In genomic region chr18:34222025-34222395, GRCh38 we compare ENCODE assay signal across 8 cellular contexts. TPM values are rescaled to one million over a fixed set of nuclear protein-coding genes. Genes with fewer than 3 reads are reported as not detected.
A peak's percentile ranks its signal among the peaks of the same experiment; 100 is the strongest.
DNase-seq lines count a peak whose midpoint lies in the region; ATAC-seq, FAIRE-seq and TF ChIP-seq lines count a peak whose summit lies in the region.

No MANE protein-coding gene starts in this region.

- H3K27ac ChIP-seq in endothelial cell of umbilical vein (ENCODE audit: insufficient read depth, low read depth, low read length) = no peak overlapping the region
- no peak overlapping the region for H3K27ac ChIP-seq in ovary

- H3K9me3 ChIP-seq in endothelial cell of umbilical vein (replicated peaks; ENCODE audit: control insufficient read depth, insufficient read depth, low read length) (no peaks in the 10 kb centered on the region), ovary (no peaks in the 10 kb centered on the region)

- H2AFZ ChIP-seq in endothelial cell of umbilical vein (ENCODE audit: low read depth, low read length) = no peak overlapping the region

- H3K4me2 ChIP-seq in endothelial cell of umbilical vein (ENCODE audit: insufficient read depth, low read length) = peak overlapping the region; percentile 42

- no peaks in the 10 kb centered on the region for H4K20me1 ChIP-seq in endothelial cell of umbilical vein (replicated peaks; ENCODE audit: control insufficient read depth, extremely low read depth, insufficient read depth, low read length)

- no TSS peak for BruUV-seq in endothelial cell of umbilical vein (replicated peaks; lab: Mats Ljungman, UMichigan)

- H3K27me3 Mint-ChIP-seq in activated CD8-positive, alpha-beta T cell treated with anti-CD3 and anti-CD28 coated beads for 36 hours = peaks cover 28% of the 10 kb centered on the region

- TF ChIP-seq CTCF in endothelial cell of umbilical vein (IDR thresholded peaks at IDR 0.05; ENCODE audit: extremely low read depth in 1 of 2, insufficient read depth in 1 of 2, low read depth in 1 of 2, low read length in 2 of 2) = no peak
- TF ChIP-seq CTCF in ovary (IDR thresholded peaks at IDR 0.05) = no peak
- TF ChIP-seq CTCF in activated CD8-positive, alpha-beta T cell treated with anti-CD3 and anti-CD28 coated beads for 36 hours (IDR thresholded peaks at IDR 0.05) = no peak

- H3K27me3 ChIP-seq in endothelial cell of umbilical vein (ENCODE audit: control insufficient read depth in 2 of 2, insufficient read depth in 2 of 2, low read length in 2 of 2) = peaks cover 46 to 81% of the 10 kb centered on the region in 2 experiments
- no peaks in the 10 kb centered on the region for H3K27me3 ChIP-seq in ovary

- WGBS in ovary, 3 donors = 1 to 2% (median 1%) methylated on average over 11 of the region's 11 CpGs

- intact Hi-C loops in endothelial cell of umbilical vein (cut with micrococcal nuclease) = no loop called here
- intact Hi-C loops in ovary (cut with DNase I) = no loop called here
- intact Hi-C loops in activated CD8-positive, alpha-beta T cell treated with anti-CD3 and anti-CD28 coated beads for 36 hours (cut with micrococcal nuclease) = no loop called here

- peaks cover 2% of the 10 kb centered on the region for H3K36me3 Mint-ChIP-seq in activated CD8-positive, alpha-beta T cell treated with anti-CD3 and anti-CD28 coated beads for 36 hours (ENCODE audit: low read depth)

- no peak overlapping the region for H3K9ac ChIP-seq in endothelial cell of umbilical vein (replicated peaks; ENCODE audit: extremely low read depth, insufficient read depth, low read length)

- dilution Hi-C loops in endothelial cell of umbilical vein (cut with MboI; ENCODE audit: extremely low pct_ligation_motif_present, low sequenced_read_pairs) = no loop called here

- no peaks in the 10 kb centered on the region for H3K9me3 Mint-ChIP-seq in activated CD8-positive, alpha-beta T cell treated with anti-CD3 and anti-CD28 coated beads for 36 hours

- H3K4me1 Mint-ChIP-seq in activated CD8-positive, alpha-beta T cell treated with anti-CD3 and anti-CD28 coated beads for 36 hours (ENCODE audit: low read depth) = peaks cover 2% of the 10 kb centered on the region

- ATAC-seq in GM19324 (IDR thresholded peaks at IDR 0.05; ENCODE audit: low FRiP score, unreplicated experiment) (peak; percentile 15), HG03175 (IDR thresholded peaks at IDR 0.05; ENCODE audit: unreplicated experiment) (no peak)
- no peak for ATAC-seq in activated CD8-positive, alpha-beta T cell treated with anti-CD3 and anti-CD28 coated beads for 36 hours

- POLR2A ChIA-PET in endothelial cell of umbilical vein (lab: Charles Lee) = no interaction called here
- POLR2A ChIA-PET in activated CD8-positive, alpha-beta T cell treated with anti-CD3 and anti-CD28 coated beads for 36 hours (lab: Charles Lee) = no interaction called here

- CTCF ChIA-PET in endothelial cell of umbilical vein (lab: Charles Lee) = interaction anchor here (0.6 to 4.0 kb wide), 3 partner anchors 9 to 815 kb away, joined by 3 to 15 read pairs (median 3); no protein-coding TSS in a partner anchor
- CTCF ChIA-PET in activated CD8-positive, alpha-beta T cell treated with anti-CD3 and anti-CD28 coated beads for 36 hours (lab: Charles Lee) = no interaction called here

- no peak for TF ChIP-seq EP300 in ovary (IDR thresholded peaks at IDR 0.05)

- H3K4me3 ChIP-seq in endothelial cell of umbilical vein (replicated peaks in 1 of 3; ENCODE audit: insufficient read depth in 1 of 3, low read depth in 1 of 3, low read length in 3 of 3) = peak overlapping the region in 1 of 3 experiments; percentile 39
- peak overlapping the region; percentile 23 for H3K4me3 ChIP-seq in ovary

- no peak for FAIRE-seq in endothelial cell of umbilical vein (lab: Jason Lieb, UNC)

- H3K36me3 ChIP-seq in endothelial cell of umbilical vein (ENCODE audit: control insufficient read depth in 2 of 2, extremely low read depth in 1 of 2, insufficient read depth in 2 of 2, low read length in 2 of 2) (no peaks in the 10 kb centered on the region), ovary (no peaks in the 10 kb centered on the region)

- no peaks in the 10 kb centered on the region for H3K79me2 ChIP-seq in endothelial cell of umbilical vein (ENCODE audit: control insufficient read depth, insufficient read depth, low read length)

- H3K27ac Mint-ChIP-seq in activated CD8-positive, alpha-beta T cell treated with anti-CD3 and anti-CD28 coated beads for 36 hours = no peak overlapping the region

- DNase-seq in NCI-H2171 treated with DMSO at 0.1 percent for 48 hours (lab: John Stamatoyannopoulos, UW) (peak; percentile 69), endothelial cell of umbilical vein (ENCODE audit: low read depth, low spot score) (peak; percentile 4), ovary (no peak), glomerular visceral epithelial cell (ENCODE audit: extremely low spot score) (no peak)
- DNase-seq in activated naive CD4-positive, alpha-beta T cell treated with Interleukin-2 at 50 U/mL for 16 hours = no peak
- DNase-seq in activated CD8-positive, alpha-beta T cell treated with anti-CD3 and anti-CD28 coated beads for 36 hours = no peak

- TF ChIP-seq POLR2A in endothelial cell of umbilical vein (IDR thresholded peaks at IDR 0.05; ENCODE audit: low read depth, low read length) (no peak), ovary (IDR thresholded peaks at IDR 0.05) (no peak)

- no peaks in the 10 kb centered on the region for H3K9me1 ChIP-seq in endothelial cell of umbilical vein (replicated peaks; ENCODE audit: control insufficient read depth, extremely low read depth, insufficient read depth, low read length)

- no peak overlapping the region for H3K4me3 Mint-ChIP-seq in activated CD8-positive, alpha-beta T cell treated with anti-CD3 and anti-CD28 coated beads for 36 hours

- H3K4me1 ChIP-seq in endothelial cell of umbilical vein (ENCODE audit: control insufficient read depth, extremely low read depth, insufficient read depth, low read length) (peaks cover 9% of the 10 kb centered on the region), ovary (ENCODE audit: insufficient read depth) (peaks cover 10% of the 10 kb centered on the region)

TF ChIP-seq in endothelial cell of umbilical vein, 7 proteins besides CTCF, POLR2A, EP300 and RAD21:
- TF ChIP-seq JUN (IDR thresholded peaks at IDR 0.05; ENCODE audit: borderline replicate concordance, insufficient read depth, insufficient read length, low read depth) (no peak), EZH2 (IDR thresholded peaks at IDR 0.05; ENCODE audit: borderline replicate concordance, low read depth, low read length, severe bottlenecking) (no peak), GATA2 (IDR thresholded peaks at IDR 0.05; ENCODE audit: insufficient read depth, insufficient read length, low read depth, low read length) (peak; percentile 20)

RNA-seq across cellular contexts. Expression of gene NOL4, which starts 2.7 kb away (rescaled TPM):
- total RNA-seq in endothelial cell of umbilical vein = not detected in 2 replicates
- polyA plus RNA-seq in endothelial cell of umbilical vein = not detected in 2 replicates
- polyA plus RNA-seq in endothelial cell of umbilical vein (2011; cell fraction: cytosol; rRNA removed) = not detected in 2 replicates
- not detected in 2 replicates for polyA plus RNA-seq in endothelial cell of umbilical vein (2011; cell fraction: nucleus; rRNA removed)
- not detected in 2 replicates for polyA plus RNA-seq in endothelial cell of umbilical vein (2012)
- polyA minus RNA-seq in endothelial cell of umbilical vein = not detected in 2 replicates
- polyA minus RNA-seq in endothelial cell of umbilical vein (2011; cell fraction: cytosol; rRNA and poly(A)+ RNA removed) = not detected
- polyA minus RNA-seq in endothelial cell of umbilical vein (2011; cell fraction: nucleus; rRNA and poly(A)+ RNA removed) = not detected in 2 replicates
- total RNA-seq in ovary = under 1 TPM in 1 of 7 donors, not detected in 6; 0.34 TPM
- polyA plus RNA-seq in ovary = under 1 TPM in 1 of 2 donors, not detected in 1; 0.08 TPM
- not detected for total RNA-seq in activated CD8-positive, alpha-beta T cell treated with anti-CD3 and anti-CD28 coated beads for 36 hours

Comparison
In these comparisons a context has a peak if more than half of its experiments do, and no peak if none do; other contexts are left out.
1. DNase-seq: peak in NCI-H2171 treated with DMSO at 0.1 percent for 48 hours (single experiment) and endothelial cell of umbilical vein (single experiment); none in ovary (0 of 5), activated naive CD4-positive, alpha-beta T cell treated with Interleukin-2 at 50 U/mL for 16 hours (single experiment), glomerular visceral epithelial cell (single experiment) and activated CD8-positive, alpha-beta T cell treated with anti-CD3 and anti-CD28 coated beads for 36 hours (single experiment).